In the genomic region with DNA sequence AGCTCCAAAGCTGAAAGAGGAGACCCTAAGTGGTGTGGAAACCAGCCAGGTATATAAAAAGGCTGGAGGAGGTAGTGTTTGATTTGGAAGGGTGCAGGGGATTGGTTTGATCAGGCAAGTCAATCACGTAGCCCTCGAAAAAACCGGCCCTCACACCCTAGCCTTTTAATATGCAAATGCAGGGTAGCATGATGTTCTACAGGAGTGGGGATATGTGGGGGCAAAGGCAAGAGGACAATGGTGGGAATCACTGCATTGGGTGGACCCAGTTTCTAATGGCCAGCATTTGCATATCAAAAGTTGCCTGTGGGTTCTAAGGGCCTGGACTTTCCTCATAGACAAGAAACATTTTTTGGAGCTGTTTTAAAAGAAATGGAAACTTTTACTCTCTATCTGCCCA, we compare ENCODE assay signal across 31 cellular contexts.
"Had no signal": no experiment of that assay in that cellular context is flagged by ENCODE, and none has a peak within 500 bp of the region (broad histone marks: within the 10 kb centered on the region; RNA-seq: fewer than 3 reads in every experiment).

No MANE protein-coding gene starts in this region.

- DNase-seq: activated CD4-positive, alpha-beta memory T cell treated with anti-CD3 and anti-CD28 coated beads for 36 hours; activated CD4-positive, alpha-beta T cell treated with anti-CD3 and anti-CD28 coated beads for 36 hours; activated CD4-positive, CD25-positive, alpha-beta regulatory T cell; activated CD4-positive, CD25-positive, alpha-beta regulatory T cell treated with anti-CD3 and anti-CD28 coated beads, Interleukin-2, amount 50 U/mL, for 72 hours; activated CD8-positive, alpha-beta memory T cell treated with anti-CD3 and anti-CD28 coated beads, Interleukin-2, amount 10 ng/mL, durations not matched to agents 7 days and 5 days; activated CD8-positive, alpha-beta memory T cell treated with anti-CD3 and anti-CD28 coated beads, Interleukin-2, amount 50 U/mL, for 4 hours; activated CD8-positive, alpha-beta T cell treated with anti-CD3 and anti-CD28 coated beads, Interleukin-2, amount 10 ng/mL, durations not matched to agents 7 days and 5 days; activated effector memory CD4-positive, alpha-beta T cell treated with anti-CD3 and anti-CD28 coated beads, Interleukin-2, amount 50 U/mL, for 16 hours; activated naive CD8-positive, alpha-beta T cell treated with anti-CD3 and anti-CD28 coated beads, Interleukin-2, amount 10 ng/mL, durations not matched to agents 7 days and 5 days; activated T-cell treated with anti-CD3 and anti-CD28 coated beads, Interleukin-2, amount 50 U/mL, for 1 hour; activated T-cell treated with anti-CD3 and anti-CD28 coated beads, Interleukin-2, amount 50 U/mL, for 48 hours; central memory CD4-positive, alpha-beta T cell; cerebellar nuclear complex; colonic mucosa; effector CD8-positive, alpha-beta T cell; esophagus squamous epithelium; foreskin melanocyte; heart right ventricle; T-helper 17 cell; T1000; WERI-Rb-1 had no signal

- H3K27me3 ChIP-seq: ascending aorta, breast epithelium, cardiac muscle cell, colonic mucosa, esophagus squamous epithelium, gastroesophageal sphincter, heart right ventricle had no signal

- H3K36me3 Mint-ChIP-seq: activated naive CD4-positive, alpha-beta T cell treated with anti-CD3 and anti-CD28 coated beads, Interleukin-2, amount 50 U/mL, for 72 hours; activated naive CD8-positive, alpha-beta T cell treated with anti-CD3 and anti-CD28 coated beads, Interleukin-2, amount 10 ng/mL, durations not matched to agents 7 days and 5 days; brain had no signal

- ATAC-seq: activated CD8-positive, alpha-beta memory T cell treated with anti-CD3 and anti-CD28 coated beads, Interleukin-2, amount 10 ng/mL, durations not matched to agents 7 days and 5 days; activated CD8-positive, alpha-beta T cell treated with anti-CD3 and anti-CD28 coated beads, Interleukin-2, amount 10 ng/mL, durations not matched to agents 7 days and 5 days; gastroesophageal sphincter; heart right ventricle had no signal

- H3K27ac ChIP-seq: ascending aorta, breast epithelium, cardiac muscle cell, colonic mucosa, epithelial cell of prostate, esophagus squamous epithelium, gastroesophageal sphincter, heart right ventricle, WERI-Rb-1 had no signal

- H3K36me3 ChIP-seq: ascending aorta, breast epithelium, cardiac muscle cell, colonic mucosa, esophagus squamous epithelium, gastroesophageal sphincter, heart right ventricle, WERI-Rb-1 had no signal

- H3K9me3 Mint-ChIP-seq: activated naive CD4-positive, alpha-beta T cell treated with anti-CD3 and anti-CD28 coated beads, Interleukin-2, amount 50 U/mL, for 72 hours had no signal

- H3K9me3 ChIP-seq: ascending aorta, breast epithelium, colonic mucosa, gastroesophageal sphincter had no signal

- H3K4me3 Mint-ChIP-seq: activated CD4-positive, alpha-beta memory T cell treated with anti-CD3 and anti-CD28 coated beads for 36 hours; activated CD4-positive, alpha-beta T cell treated with anti-CD3 and anti-CD28 coated beads for 36 hours; activated CD8-positive, alpha-beta memory T cell treated with anti-CD3 and anti-CD28 coated beads, Interleukin-2, amount 10 ng/mL, durations not matched to agents 7 days and 5 days; activated CD8-positive, alpha-beta T cell treated with anti-CD3 and anti-CD28 coated beads, Interleukin-2, amount 10 ng/mL, durations not matched to agents 7 days and 5 days; activated naive CD4-positive, alpha-beta T cell treated with anti-CD3 and anti-CD28 coated beads for 36 hours; activated naive CD8-positive, alpha-beta T cell treated with anti-CD3 and anti-CD28 coated beads, Interleukin-2, amount 10 ng/mL, durations not matched to agents 7 days and 5 days; activated T-helper 1 cell treated with anti-CD3 and anti-CD28 coated beads, Interleukin-12 subunit alpha, Interleukin-12 subunit beta, Interleukin-2, Interleukin-4 antibody, amounts not matched to agents 30 ng/mL and 10 ng/mL and 1 ng/mL, durations not matched to agents 14 hours and 24 hours and 36 hours; brain; T-helper 17 cell had no signal

- H3K4me3 ChIP-seq: ascending aorta, breast epithelium, cardiac muscle cell, colonic mucosa, esophagus squamous epithelium, gastroesophageal sphincter, heart right ventricle had no signal

- H3K27me3 Mint-ChIP-seq: activated CD4-positive, alpha-beta memory T cell treated with anti-CD3 and anti-CD28 coated beads for 36 hours; activated CD4-positive, alpha-beta T cell treated with anti-CD3 and anti-CD28 coated beads for 36 hours; activated CD4-positive, alpha-beta T cell treated with anti-CD3 and anti-CD28 coated beads, Interleukin-2, amount 10 ng/mL, durations not matched to agents 24 days and 14 days; activated CD8-positive, alpha-beta memory T cell treated with anti-CD3 and anti-CD28 coated beads, Interleukin-2, amount 10 ng/mL, durations not matched to agents 7 days and 5 days; activated naive CD8-positive, alpha-beta T cell treated with anti-CD3 and anti-CD28 coated beads, Interleukin-2, amount 10 ng/mL, durations not matched to agents 7 days and 5 days; brain; T-helper 17 cell had no signal

- H3K4me1 Mint-ChIP-seq: brain had no signal

- H3K4me1 ChIP-seq: ascending aorta, breast epithelium, colonic mucosa, esophagus squamous epithelium, gastroesophageal sphincter, heart right ventricle had no signal

- H3K27ac Mint-ChIP-seq: activated CD8-positive, alpha-beta memory T cell treated with anti-CD3 and anti-CD28 coated beads, Interleukin-2, amount 10 ng/mL, durations not matched to agents 7 days and 5 days; activated CD8-positive, alpha-beta T cell treated with anti-CD3 and anti-CD28 coated beads, Interleukin-2, amount 10 ng/mL, durations not matched to agents 7 days and 5 days; activated naive CD4-positive, alpha-beta T cell treated with anti-CD3 and anti-CD28 coated beads for 36 hours; brain had no signal
